Comparison of ENCODE assay signal across 8 cellular contexts in the genomic region with DNA sequence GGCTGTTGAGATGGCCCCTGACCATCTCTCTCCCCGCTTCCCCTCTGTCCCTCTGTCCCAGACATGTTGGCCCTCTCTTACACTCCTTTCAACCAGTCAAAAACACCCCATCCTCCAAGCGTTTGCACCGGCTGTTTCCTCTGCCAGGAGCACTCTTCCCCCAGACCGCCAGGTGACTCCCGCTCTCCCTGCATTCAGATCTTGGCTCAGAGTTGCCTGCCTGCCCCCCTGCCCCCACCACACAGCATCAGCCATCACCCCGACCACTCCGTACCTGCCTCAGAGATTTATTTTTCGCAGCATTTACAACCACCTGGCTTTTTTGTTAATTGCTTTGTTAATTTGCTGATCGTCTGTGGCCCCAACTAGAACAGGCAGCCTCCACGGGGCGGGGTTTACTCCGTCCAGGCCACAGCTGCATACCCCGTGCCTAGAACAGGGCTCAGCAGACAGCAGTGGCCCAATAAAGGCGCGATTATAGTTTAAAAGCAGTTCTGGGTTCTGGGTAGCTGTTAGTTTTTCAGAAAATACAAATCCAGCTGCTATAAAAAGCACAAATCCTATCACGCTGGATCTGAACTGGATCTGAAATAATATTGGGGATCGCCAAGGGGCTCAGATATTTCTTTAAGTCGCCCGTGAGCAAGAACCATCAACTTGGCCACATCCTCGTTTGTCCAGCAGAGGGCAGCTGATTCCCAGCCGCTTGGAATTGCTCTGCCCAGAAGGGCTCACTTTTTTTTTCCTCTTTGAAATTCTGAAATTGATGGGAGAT.
DNase-seq lines count a peak whose midpoint lies in the region; ATAC-seq and TF ChIP-seq lines count a peak whose summit lies in the region.

No MANE protein-coding gene starts in this region.

- CTCF ChIA-PET in WTC11 (lab: Charles Lee) = interaction anchor here (0.5 to 4.8 kb wide), 49 partner anchors 9 to 692 kb away, joined by 3 to 57 read pairs (median 4); no protein-coding TSS in a partner anchor

- H3K4me1 ChIP-seq in esophagus squamous epithelium = peaks cover 0 to 4% (median 0%) of the 10 kb centered on the region in 3 donors

- H3K36me3 ChIP-seq in esophagus squamous epithelium = no peaks in the 10 kb centered on the region

- peak; percentile 41 for DNase-seq in SIG-M5 treated with dmso at 0.1 percent for 504 hours (lab: John Stamatoyannopoulos, UW; ENCODE audit: unreplicated experiment)
- DNase-seq in SIG-M5 (lab: John Stamatoyannopoulos, UW) = no peak
- peak in 2 of 3 experiments; percentile 3 to 61 for DNase-seq in NCI-H1417 (lab: John Stamatoyannopoulos, UW)
- DNase-seq in WTC11 (ENCODE audit: low spot score) = peak; percentile 78
- DNase-seq in esophagus squamous epithelium (lab: John Stamatoyannopoulos, UW) = no peak
- peak; percentile 61 for DNase-seq in natural killer cell treated with Interleukin-12 subunit alpha and Interleukin-12 subunit beta and Interleukin-15 and Interleukin-18, amount 100 ng/mL, for 72 hours (ENCODE audit: low spot score)
- DNase-seq in type B pancreatic cell (ENCODE audit: extremely low spot score, unreplicated experiment) = no peak

- ATAC-seq in WTC11 = peak; percentile 75
- no peak for ATAC-seq in natural killer cell treated with Interleukin-12 subunit alpha and Interleukin-12 subunit beta and Interleukin-15 and Interleukin-18, amount 100 ng/mL, for 72 hours
- no peak for ATAC-seq in GM18502 (IDR thresholded peaks at IDR 0.05; ENCODE audit: poor library complexity, unreplicated experiment)

- H3K4me1 Mint-ChIP-seq in WTC11 (peaks cover 10% of the 10 kb centered on the region), type B pancreatic cell (ENCODE audit: unreplicated experiment) (peaks cover 30% of the 10 kb centered on the region)
- H3K4me1 Mint-ChIP-seq in natural killer cell treated with Interleukin-12 subunit alpha and Interleukin-12 subunit beta and Interleukin-15 and Interleukin-18, amount 100 ng/mL, for 72 hours (ENCODE audit: low read depth in 2 of 2) = no peaks in the 10 kb centered on the region

- 35 to 46% methylated on average over 19 to 20 of the region's 21 CpGs for WGBS in esophagus squamous epithelium, 2 donors

- H3K4me3 Mint-ChIP-seq in WTC11 (no peak overlapping the region), type B pancreatic cell (peak overlapping the region; percentile 36)
- H3K4me3 Mint-ChIP-seq in natural killer cell treated with Interleukin-12 subunit alpha and Interleukin-12 subunit beta and Interleukin-15 and Interleukin-18, amount 100 ng/mL, for 72 hours = no peak overlapping the region

- H3K27ac ChIP-seq in esophagus squamous epithelium = no peak overlapping the region

- peaks cover 0 to 28% (median 0%) of the 10 kb centered on the region in 4 donors for H3K27me3 ChIP-seq in esophagus squamous epithelium

- intact Hi-C loops in esophagus squamous epithelium (cut with DNase I) = no loop called here

- peak; percentile 58 for TF ChIP-seq CTCF in WTC11 (IDR thresholded peaks at IDR 0.05)
- TF ChIP-seq CTCF in esophagus squamous epithelium (IDR thresholded peaks at IDR 0.05) = peak; percentile 25 to 81 (median 64)
- peak; percentile 89 for TF ChIP-seq CTCF in type B pancreatic cell (conservative IDR thresholded peaks at IDR 0.05)

- H3K27me3 Mint-ChIP-seq in WTC11 (ENCODE audit: low read depth) = no peaks in the 10 kb centered on the region
- H3K27me3 Mint-ChIP-seq in natural killer cell treated with Interleukin-12 subunit alpha and Interleukin-12 subunit beta and Interleukin-15 and Interleukin-18, amount 100 ng/mL, for 72 hours = peaks cover 15 to 28% of the 10 kb centered on the region in 2 donors
- peaks cover 61% of the 10 kb centered on the region for H3K27me3 Mint-ChIP-seq in type B pancreatic cell

- POLR2A ChIA-PET in WTC11 (lab: Charles Lee) = interaction anchor here (0.6 to 0.7 kb wide), 2 partner anchors 225 to 297 kb away, joined by 4 to 7 read pairs; no protein-coding TSS in a partner anchor

- H3K27ac Mint-ChIP-seq in WTC11 (no peak overlapping the region), type B pancreatic cell (no peak overlapping the region)
- no peak overlapping the region for H3K27ac Mint-ChIP-seq in natural killer cell treated with Interleukin-12 subunit alpha and Interleukin-12 subunit beta and Interleukin-15 and Interleukin-18, amount 100 ng/mL, for 72 hours

- H3K36me3 Mint-ChIP-seq in WTC11 = no peaks in the 10 kb centered on the region
- no peaks in the 10 kb centered on the region for H3K36me3 Mint-ChIP-seq in natural killer cell treated with Interleukin-12 subunit alpha and Interleukin-12 subunit beta and Interleukin-15 and Interleukin-18, amount 100 ng/mL, for 72 hours
- H3K36me3 Mint-ChIP-seq in type B pancreatic cell = no peaks in the 10 kb centered on the region

- H3K4me3 ChIP-seq in esophagus squamous epithelium = no peak overlapping the region

- H3K9me3 ChIP-seq in esophagus squamous epithelium = no peaks in the 10 kb centered on the region

- no peak for TF ChIP-seq POLR2A in esophagus squamous epithelium (IDR thresholded peaks at IDR 0.05)

- H3K9me3 Mint-ChIP-seq in WTC11 = peaks cover 6% of the 10 kb centered on the region
- no peaks in the 10 kb centered on the region for H3K9me3 Mint-ChIP-seq in natural killer cell treated with Interleukin-12 subunit alpha and Interleukin-12 subunit beta and Interleukin-15 and Interleukin-18, amount 100 ng/mL, for 72 hours
- H3K9me3 Mint-ChIP-seq in type B pancreatic cell = no peaks in the 10 kb centered on the region

TF ChIP-seq in WTC11, 78 proteins besides CTCF, POLR2A, EP300 and RAD21 (continues in another document):
- TF ChIP-seq, protein P1, sequence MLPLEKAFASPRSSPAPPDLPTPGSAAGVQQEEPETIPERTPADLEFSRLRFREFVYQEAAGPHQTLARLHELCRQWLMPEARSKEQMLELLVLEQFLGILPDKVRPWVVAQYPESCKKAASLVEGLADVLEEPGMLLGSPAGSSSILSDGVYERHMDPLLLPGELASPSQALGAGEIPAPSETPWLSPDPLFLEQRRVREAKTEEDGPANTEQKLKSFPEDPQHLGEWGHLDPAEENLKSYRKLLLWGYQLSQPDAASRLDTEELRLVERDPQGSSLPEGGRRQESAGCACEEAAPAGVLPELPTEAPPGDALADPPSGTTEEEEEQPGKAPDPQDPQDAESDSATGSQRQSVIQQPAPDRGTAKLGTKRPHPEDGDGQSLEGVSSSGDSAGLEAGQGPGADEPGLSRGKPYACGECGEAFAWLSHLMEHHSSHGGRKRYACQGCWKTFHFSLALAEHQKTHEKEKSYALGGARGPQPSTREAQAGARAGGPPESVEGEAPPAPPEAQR (CRISPR knock-in tag; IDR thresholded peaks at IDR 0.05) = no peak
- TF ChIP-seq, protein P2, sequence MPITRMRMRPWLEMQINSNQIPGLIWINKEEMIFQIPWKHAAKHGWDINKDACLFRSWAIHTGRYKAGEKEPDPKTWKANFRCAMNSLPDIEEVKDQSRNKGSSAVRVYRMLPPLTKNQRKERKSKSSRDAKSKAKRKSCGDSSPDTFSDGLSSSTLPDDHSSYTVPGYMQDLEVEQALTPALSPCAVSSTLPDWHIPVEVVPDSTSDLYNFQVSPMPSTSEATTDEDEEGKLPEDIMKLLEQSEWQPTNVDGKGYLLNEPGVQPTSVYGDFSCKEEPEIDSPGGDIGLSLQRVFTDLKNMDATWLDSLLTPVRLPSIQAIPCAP (CRISPR knock-in tag; IDR thresholded peaks at IDR 0.05) = no peak
- TF ChIP-seq MYBL2 (CRISPR knock-in tag; IDR thresholded peaks at IDR 0.05) (no peak), ZNF232 (CRISPR knock-in tag; IDR thresholded peaks at IDR 0.05) (no peak), SMAD3 (CRISPR knock-in tag; IDR thresholded peaks at IDR 0.05; ENCODE audit: borderline replicate concordance) (no peak), NR1H2 (CRISPR knock-in tag; IDR thresholded peaks at IDR 0.05) (no peak)
- TF ChIP-seq, protein P3, sequence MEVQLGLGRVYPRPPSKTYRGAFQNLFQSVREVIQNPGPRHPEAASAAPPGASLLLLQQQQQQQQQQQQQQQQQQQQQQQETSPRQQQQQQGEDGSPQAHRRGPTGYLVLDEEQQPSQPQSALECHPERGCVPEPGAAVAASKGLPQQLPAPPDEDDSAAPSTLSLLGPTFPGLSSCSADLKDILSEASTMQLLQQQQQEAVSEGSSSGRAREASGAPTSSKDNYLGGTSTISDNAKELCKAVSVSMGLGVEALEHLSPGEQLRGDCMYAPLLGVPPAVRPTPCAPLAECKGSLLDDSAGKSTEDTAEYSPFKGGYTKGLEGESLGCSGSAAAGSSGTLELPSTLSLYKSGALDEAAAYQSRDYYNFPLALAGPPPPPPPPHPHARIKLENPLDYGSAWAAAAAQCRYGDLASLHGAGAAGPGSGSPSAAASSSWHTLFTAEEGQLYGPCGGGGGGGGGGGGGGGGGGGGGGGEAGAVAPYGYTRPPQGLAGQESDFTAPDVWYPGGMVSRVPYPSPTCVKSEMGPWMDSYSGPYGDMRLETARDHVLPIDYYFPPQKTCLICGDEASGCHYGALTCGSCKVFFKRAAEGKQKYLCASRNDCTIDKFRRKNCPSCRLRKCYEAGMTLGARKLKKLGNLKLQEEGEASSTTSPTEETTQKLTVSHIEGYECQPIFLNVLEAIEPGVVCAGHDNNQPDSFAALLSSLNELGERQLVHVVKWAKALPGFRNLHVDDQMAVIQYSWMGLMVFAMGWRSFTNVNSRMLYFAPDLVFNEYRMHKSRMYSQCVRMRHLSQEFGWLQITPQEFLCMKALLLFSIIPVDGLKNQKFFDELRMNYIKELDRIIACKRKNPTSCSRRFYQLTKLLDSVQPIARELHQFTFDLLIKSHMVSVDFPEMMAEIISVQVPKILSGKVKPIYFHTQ (CRISPR knock-in tag; IDR thresholded peaks at IDR 0.05) = no peak
- TF ChIP-seq, protein P4, sequence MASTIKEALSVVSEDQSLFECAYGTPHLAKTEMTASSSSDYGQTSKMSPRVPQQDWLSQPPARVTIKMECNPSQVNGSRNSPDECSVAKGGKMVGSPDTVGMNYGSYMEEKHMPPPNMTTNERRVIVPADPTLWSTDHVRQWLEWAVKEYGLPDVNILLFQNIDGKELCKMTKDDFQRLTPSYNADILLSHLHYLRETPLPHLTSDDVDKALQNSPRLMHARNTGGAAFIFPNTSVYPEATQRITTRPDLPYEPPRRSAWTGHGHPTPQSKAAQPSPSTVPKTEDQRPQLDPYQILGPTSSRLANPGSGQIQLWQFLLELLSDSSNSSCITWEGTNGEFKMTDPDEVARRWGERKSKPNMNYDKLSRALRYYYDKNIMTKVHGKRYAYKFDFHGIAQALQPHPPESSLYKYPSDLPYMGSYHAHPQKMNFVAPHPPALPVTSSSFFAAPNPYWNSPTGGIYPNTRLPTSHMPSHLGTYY (CRISPR knock-in tag; IDR thresholded peaks at IDR 0.05) = no peak
- TF ChIP-seq, protein P5, sequence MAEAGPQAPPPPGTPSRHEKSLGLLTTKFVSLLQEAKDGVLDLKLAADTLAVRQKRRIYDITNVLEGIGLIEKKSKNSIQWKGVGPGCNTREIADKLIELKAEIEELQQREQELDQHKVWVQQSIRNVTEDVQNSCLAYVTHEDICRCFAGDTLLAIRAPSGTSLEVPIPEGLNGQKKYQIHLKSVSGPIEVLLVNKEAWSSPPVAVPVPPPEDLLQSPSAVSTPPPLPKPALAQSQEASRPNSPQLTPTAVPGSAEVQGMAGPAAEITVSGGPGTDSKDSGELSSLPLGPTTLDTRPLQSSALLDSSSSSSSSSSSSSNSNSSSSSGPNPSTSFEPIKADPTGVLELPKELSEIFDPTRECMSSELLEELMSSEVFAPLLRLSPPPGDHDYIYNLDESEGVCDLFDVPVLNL (CRISPR knock-in tag; IDR thresholded peaks at IDR 0.05; ENCODE audit: borderline replicate concordance, low read depth) = no peak

Comparison
In these comparisons a context has a peak if more than half of its experiments do, and no peak if none do; other contexts are left out.
1. DNase-seq: peak in SIG-M5 treated with dmso at 0.1 percent for 504 hours (single experiment), NCI-H1417 (2 of 3), WTC11 (single experiment) and natural killer cell treated with Interleukin-12 subunit alpha and Interleukin-12 subunit beta and Interleukin-15 and Interleukin-18, amount 100 ng/mL, for 72 hours (single experiment); none in SIG-M5 (single experiment), esophagus squamous epithelium (single experiment) and type B pancreatic cell (single experiment).
2. Peak in every context shown above with its lines, with median percentiles within 50 percentile points of each other: CTCF ChIP-seq.